In genomic region chr10:110224992-110225391, GRCh38 we compare ENCODE assay signal across 8 cellular contexts. TPM values are rescaled to one million over a fixed set of nuclear protein-coding genes. Genes with fewer than 3 reads are reported as not detected.
DNase-seq lines count a peak whose midpoint lies in the region; ATAC-seq and TF ChIP-seq lines count a peak whose summit lies in the region.

No MANE protein-coding gene starts in this region.

- H3K4me1 ChIP-seq in BLaER1 treated with 17β-estradiol and CSF1 and Interleukin-3, amounts not matched to agents 10 nM and 100 nM, result peaks cover 37 to 61% (median 43%) of the 10 kb centered on the region in 10 experiments

- no peaks in the 10 kb centered on the region for H3K27me3 ChIP-seq in BLaER1 treated with 17β-estradiol and CSF1 and Interleukin-3, amounts not matched to agents 10 nM and 100 nM
- no peaks in the 10 kb centered on the region for H3K27me3 ChIP-seq in neural cell (ENCODE audit: insufficient read depth, low read depth, low read length)

- H3K4me2 ChIP-seq in BLaER1 treated with 17β-estradiol and CSF1 and Interleukin-3, amounts not matched to agents 10 nM and 100 nM, result peak overlapping the region; percentile 69 to 94 (median 79)
- H3K4me2 ChIP-seq in neural cell (ENCODE audit: low read length), result peak overlapping the region; percentile 57

- no peaks in the 10 kb centered on the region for H3K9me3 ChIP-seq in BLaER1 treated with 17β-estradiol and CSF1 and Interleukin-3, amounts not matched to agents 10 nM and 100 nM (replicated peaks in 1 of 11)
- no peaks in the 10 kb centered on the region for H3K9me3 ChIP-seq in neural cell (ENCODE audit: low read length)

- no peak for ATAC-seq in central memory CD8-positive, alpha-beta T cell (replicated peaks; ENCODE audit: extremely low read depth, poor library complexity, severe bottlenecking)
- no peak for ATAC-seq in HG02610 (IDR thresholded peaks at IDR 0.05; ENCODE audit: unreplicated experiment)
- ATAC-seq in HG03378 (IDR thresholded peaks at IDR 0.05; ENCODE audit: unreplicated experiment), result no peak
- no peak for ATAC-seq in HG03108 (IDR thresholded peaks at IDR 0.05; ENCODE audit: unreplicated experiment)

- peaks cover 20% of the 10 kb centered on the region for H3K27me3 Mint-ChIP-seq in central memory CD8-positive, alpha-beta T cell

- TF ChIP-seq EP300 in neural cell (conservative IDR thresholded peaks at IDR 0.05; ENCODE audit: poor library complexity, severe bottlenecking), result no peak

- DNase-seq in LNCaP clone FGC (ENCODE audit: low read depth) (no peak), DMS 273 treated with DMSO at 0.1 percent for 48 hours (lab: John Stamatoyannopoulos, UW) (no peak)
- DNase-seq in central memory CD8-positive, alpha-beta T cell (ENCODE audit: low spot score in 2 of 2), result no peak

- peaks cover 21% of the 10 kb centered on the region for H3K36me3 Mint-ChIP-seq in central memory CD8-positive, alpha-beta T cell (ENCODE audit: insufficient read depth)

- H3K27ac ChIP-seq in BLaER1 treated with 17β-estradiol and CSF1 and Interleukin-3, amounts not matched to agents 10 nM and 100 nM, result 0 out of 22 replicates have a peak overlapping the region, but pooled peaks of 2 of the 11 experiments have one; percentile 85 to 89
- no peak overlapping the region for H3K27ac ChIP-seq in neural cell (ENCODE audit: low read length)

- peak overlapping the region in 9 of 11 experiments; percentile 76 to 90 (median 87); a peak in 11 of 22 replicates for H3K9ac ChIP-seq in BLaER1 treated with 17β-estradiol and CSF1 and Interleukin-3, amounts not matched to agents 10 nM and 100 nM
- no peak overlapping the region for H3K9ac ChIP-seq in neural cell (ENCODE audit: low read length)

- TF ChIP-seq RAD21 in neural cell (conservative IDR thresholded peaks at IDR 0.05), result no peak

- H3K4me3 Mint-ChIP-seq in central memory CD8-positive, alpha-beta T cell, result peak overlapping the region; percentile 93

- no peak overlapping the region for H2AFZ ChIP-seq in neural cell (ENCODE audit: low read depth, low read length)

- no peaks in the 10 kb centered on the region for H3K9me3 Mint-ChIP-seq in central memory CD8-positive, alpha-beta T cell

- no peak for TF ChIP-seq CTCF in LNCaP clone FGC (IDR thresholded peaks at IDR 0.05; ENCODE audit: control insufficient read depth, extremely low read depth, insufficient read depth)
- TF ChIP-seq CTCF in neural cell (IDR thresholded peaks at IDR 0.05; ENCODE audit: poor library complexity, severe bottlenecking), result no peak

- H3K79me2 ChIP-seq in neural cell (replicated peaks; ENCODE audit: insufficient read depth, low read length), result peaks cover 28% of the 10 kb centered on the region

- peak overlapping the region in 9 of 10 experiments; percentile 60 to 84 (median 74); a peak in 11 of 20 replicates for H3K4me3 ChIP-seq in BLaER1 treated with 17β-estradiol and CSF1 and Interleukin-3, amounts not matched to agents 10 nM and 100 nM
- H3K4me3 ChIP-seq in LNCaP clone FGC (ENCODE audit: low read depth, low read length) (peak overlapping the region; percentile 64), neural cell (ENCODE audit: low read length) (peak overlapping the region; percentile 84)

- no peaks in the 10 kb centered on the region for H3F3A ChIP-seq in neural cell (ENCODE audit: insufficient read depth, low read length, poor library complexity, severe bottlenecking)

- H3K27ac Mint-ChIP-seq in central memory CD8-positive, alpha-beta T cell (ENCODE audit: low read depth), result no peak overlapping the region

- H3K4me1 Mint-ChIP-seq in central memory CD8-positive, alpha-beta T cell, result peaks cover 41% of the 10 kb centered on the region

- peaks cover 0 to 56% (median 0%) of the 10 kb centered on the region in 11 experiments; a peak in 7 of 22 replicates for H4K20me1 ChIP-seq in BLaER1 treated with 17β-estradiol and CSF1 and Interleukin-3, amounts not matched to agents 10 nM and 100 nM
- H4K20me1 ChIP-seq in neural cell (ENCODE audit: insufficient read depth), result peaks cover 4% of the 10 kb centered on the region

- no peaks in the 10 kb centered on the region for H3K9me2 ChIP-seq in neural cell (ENCODE audit: insufficient read depth, low read length)

- H3K36me3 ChIP-seq in BLaER1 treated with 17β-estradiol and CSF1 and Interleukin-3, amounts not matched to agents 10 nM and 100 nM, result peaks cover 0 to 20% (median 0%) of the 10 kb centered on the region in 11 experiments; a peak in 10 of 22 replicates
- no peaks in the 10 kb centered on the region for H3K36me3 ChIP-seq in neural cell (ENCODE audit: insufficient read depth, low read length)

TF ChIP-seq in neural cell, 6 proteins besides CTCF, POLR2A, EP300 and RAD21:
- TF ChIP-seq REST (IDR thresholded peaks at IDR 0.05; ENCODE audit: borderline replicate concordance) (no peak), POLR2AphosphoS5 (IDR thresholded peaks at IDR 0.05) (no peak), SMC3 (conservative IDR thresholded peaks at IDR 0.05; ENCODE audit: poor library complexity) (no peak), EZH2 (IDR thresholded peaks at IDR 0.05; ENCODE audit: borderline replicate concordance, insufficient read depth, low read length, poor library complexity, severe bottlenecking) (no peak)

RNA-seq across cellular contexts. Expression of gene MXI1, which starts 17.6 kb away (rescaled TPM):
- 63.1 and 69.5 TPM in 2 replicates for polyA plus RNA-seq in neural cell
- 70.4 TPM in 2 replicates for polyA minus RNA-seq in neural cell
